In the genomic region with DNA sequence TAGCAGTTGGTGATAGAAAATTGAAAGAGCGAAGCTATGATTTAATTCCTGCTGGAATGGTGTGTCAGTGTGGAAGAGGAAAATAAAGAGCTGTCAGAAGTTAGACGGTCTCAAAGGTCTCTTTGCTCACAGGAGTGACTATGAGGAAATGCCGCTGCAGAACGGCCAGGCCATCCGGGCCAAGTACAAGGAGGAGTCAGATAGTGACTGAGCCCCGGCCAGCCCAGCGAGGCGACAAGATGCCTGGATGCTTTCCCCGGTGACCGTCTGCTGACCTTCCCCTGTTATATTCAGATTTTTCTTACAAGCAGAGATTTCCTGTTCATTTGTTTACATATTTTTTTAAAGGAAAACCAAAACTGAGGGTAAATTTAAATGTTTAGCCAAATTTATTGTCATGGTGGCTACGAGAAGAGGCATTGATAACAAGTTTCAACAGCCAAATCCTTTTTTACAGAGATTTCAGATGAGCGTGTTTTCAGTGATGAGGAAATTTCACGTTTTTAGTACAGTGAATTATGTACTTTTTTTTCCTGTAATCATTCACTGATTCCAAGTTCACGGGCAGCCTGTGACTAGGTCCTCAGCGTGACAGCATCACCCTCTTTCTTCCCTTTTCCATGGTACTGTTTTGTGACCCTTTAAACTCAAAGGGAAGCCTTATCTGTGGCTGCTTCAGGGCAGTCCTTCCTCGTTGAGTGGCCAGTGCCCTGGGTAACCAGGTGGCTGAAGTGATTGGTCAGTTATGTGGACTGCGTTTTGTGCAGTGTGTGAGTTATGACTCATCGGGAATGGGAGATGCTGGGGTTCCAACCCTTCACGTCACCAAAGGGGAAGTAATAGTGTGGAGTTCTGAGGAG, we compare ENCODE assay signal across 1 cellular context.
TF ChIP-seq lines count a peak whose summit lies in the region.

No MANE protein-coding gene starts in this region.

TF ChIP-seq in K562, 482 proteins besides CTCF, POLR2A, EP300 and RAD21 (continued from another document and continues in another):
- TF ChIP-seq, protein P1, sequence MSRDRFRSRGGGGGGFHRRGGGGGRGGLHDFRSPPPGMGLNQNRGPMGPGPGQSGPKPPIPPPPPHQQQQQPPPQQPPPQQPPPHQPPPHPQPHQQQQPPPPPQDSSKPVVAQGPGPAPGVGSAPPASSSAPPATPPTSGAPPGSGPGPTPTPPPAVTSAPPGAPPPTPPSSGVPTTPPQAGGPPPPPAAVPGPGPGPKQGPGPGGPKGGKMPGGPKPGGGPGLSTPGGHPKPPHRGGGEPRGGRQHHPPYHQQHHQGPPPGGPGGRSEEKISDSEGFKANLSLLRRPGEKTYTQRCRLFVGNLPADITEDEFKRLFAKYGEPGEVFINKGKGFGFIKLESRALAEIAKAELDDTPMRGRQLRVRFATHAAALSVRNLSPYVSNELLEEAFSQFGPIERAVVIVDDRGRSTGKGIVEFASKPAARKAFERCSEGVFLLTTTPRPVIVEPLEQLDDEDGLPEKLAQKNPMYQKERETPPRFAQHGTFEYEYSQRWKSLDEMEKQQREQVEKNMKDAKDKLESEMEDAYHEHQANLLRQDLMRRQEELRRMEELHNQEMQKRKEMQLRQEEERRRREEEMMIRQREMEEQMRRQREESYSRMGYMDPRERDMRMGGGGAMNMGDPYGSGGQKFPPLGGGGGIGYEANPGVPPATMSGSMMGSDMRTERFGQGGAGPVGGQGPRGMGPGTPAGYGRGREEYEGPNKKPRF (IDR thresholded peaks at IDR 0.05; ENCODE audit: low read depth, low read length) = no peak
- TF ChIP-seq ZNF780A (CRISPR knock-in tag; IDR thresholded peaks at IDR 0.05) = no peak
- no peak for TF ChIP-seq MYBL2 (IDR thresholded peaks at IDR 0.05; ENCODE audit: low read depth)
- TF ChIP-seq MYBL2 (CRISPR knock-in tag; IDR thresholded peaks at IDR 0.05; ENCODE audit: borderline replicate concordance) = no peak
- TF ChIP-seq MAZ (CRISPR knock-in tag; conservative IDR thresholded peaks at IDR 0.05 in 1 of 2, IDR thresholded peaks at IDR 0.05 in 1 of 2) = no peak
- peak; percentile 27; the same call in 1 of the 2 replicates for TF ChIP-seq NR2C1 (IDR thresholded peaks at IDR 0.05)
- no peak for TF ChIP-seq NR2C1 (tag; IDR thresholded peaks at IDR 0.05)
- TF ChIP-seq RCOR1 (IDR thresholded peaks at IDR 0.05; ENCODE audit: borderline replicate concordance in 1 of 2, low read depth in 2 of 2, low read length in 2 of 2) = peak in 1 of 2 experiments; percentile 96; a peak in 3 of 4 replicates
- no peak for TF ChIP-seq E2F3 (CRISPR knock-in tag; IDR thresholded peaks at IDR 0.05)
- TF ChIP-seq HNRNPUL1 (IDR thresholded peaks at IDR 0.05; ENCODE audit: low read length) = no peak
- TF ChIP-seq MCM2 (IDR thresholded peaks at IDR 0.05; ENCODE audit: low read depth) = no peak
- no peak for TF ChIP-seq ZNF316 (IDR thresholded peaks at IDR 0.05)
- TF ChIP-seq, protein P2, sequence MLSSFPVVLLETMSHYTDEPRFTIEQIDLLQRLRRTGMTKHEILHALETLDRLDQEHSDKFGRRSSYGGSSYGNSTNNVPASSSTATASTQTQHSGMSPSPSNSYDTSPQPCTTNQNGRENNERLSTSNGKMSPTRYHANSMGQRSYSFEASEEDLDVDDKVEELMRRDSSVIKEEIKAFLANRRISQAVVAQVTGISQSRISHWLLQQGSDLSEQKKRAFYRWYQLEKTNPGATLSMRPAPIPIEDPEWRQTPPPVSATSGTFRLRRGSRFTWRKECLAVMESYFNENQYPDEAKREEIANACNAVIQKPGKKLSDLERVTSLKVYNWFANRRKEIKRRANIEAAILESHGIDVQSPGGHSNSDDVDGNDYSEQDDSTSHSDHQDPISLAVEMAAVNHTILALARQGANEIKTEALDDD (IDR thresholded peaks at IDR 0.05) = peak; percentile 92
- TF ChIP-seq NUFIP1 (IDR thresholded peaks at IDR 0.05; ENCODE audit: partially characterized antibody) = no peak
- no peak for TF ChIP-seq TAF7 (tag; IDR thresholded peaks at IDR 0.05)
- TF ChIP-seq POLR2AphosphoS5 (IDR thresholded peaks at IDR 0.05; ENCODE audit: control insufficient read depth, insufficient read depth, low read depth, low read length) = peak; percentile 45; the same call in 1 of the 2 replicates
- no peak for TF ChIP-seq RAD51 (IDR thresholded peaks at IDR 0.05; ENCODE audit: borderline replicate concordance, low read depth)
- no peak for TF ChIP-seq KLF13 (tag; IDR thresholded peaks at IDR 0.05; ENCODE audit: borderline replicate concordance, low read depth)
- TF ChIP-seq, protein P3, sequence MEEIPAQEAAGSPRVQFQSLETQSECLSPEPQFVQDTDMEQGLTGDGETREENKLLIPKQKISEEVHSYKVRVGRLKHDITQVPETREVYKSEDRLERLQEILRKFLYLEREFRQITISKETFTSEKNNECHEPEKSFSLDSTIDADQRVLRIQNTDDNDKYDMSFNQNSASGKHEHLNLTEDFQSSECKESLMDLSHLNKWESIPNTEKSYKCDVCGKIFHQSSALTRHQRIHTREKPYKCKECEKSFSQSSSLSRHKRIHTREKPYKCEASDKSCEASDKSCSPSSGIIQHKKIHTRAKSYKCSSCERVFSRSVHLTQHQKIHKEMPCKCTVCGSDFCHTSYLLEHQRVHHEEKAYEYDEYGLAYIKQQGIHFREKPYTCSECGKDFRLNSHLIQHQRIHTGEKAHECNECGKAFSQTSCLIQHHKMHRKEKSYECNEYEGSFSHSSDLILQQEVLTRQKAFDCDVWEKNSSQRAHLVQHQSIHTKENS (CRISPR knock-in tag; IDR thresholded peaks at IDR 0.05) = no peak
- TF ChIP-seq HDAC3 (IDR thresholded peaks at IDR 0.05; ENCODE audit: borderline replicate concordance, partially characterized antibody) = no peak
- no peak for TF ChIP-seq GABPB2 (CRISPR knock-in tag; conservative IDR thresholded peaks at IDR 0.05)
- TF ChIP-seq TSC22D4 (tag; IDR thresholded peaks at IDR 0.05) = no peak
- peak; percentile 53 to 59 for TF ChIP-seq KDM1A (IDR thresholded peaks at IDR 0.05)
- TF ChIP-seq HDAC8 (tag; IDR thresholded peaks at IDR 0.05) = no peak
- TF ChIP-seq GTF2F1 (IDR thresholded peaks at IDR 0.05; ENCODE audit: low read depth, low read length) = no peak
- TF ChIP-seq KLF10 (CRISPR knock-in tag; IDR thresholded peaks at IDR 0.05) = no peak
- TF ChIP-seq MTA2 (IDR thresholded peaks at IDR 0.05; ENCODE audit: low read depth) = no peak
- TF ChIP-seq MCM3 (IDR thresholded peaks at IDR 0.05) = no peak
- TF ChIP-seq SNIP1 (IDR thresholded peaks at IDR 0.05; ENCODE audit: low read depth) = no peak
- peak; percentile 49; the same call in 1 of the 2 replicates for TF ChIP-seq NCOR1 (IDR thresholded peaks at IDR 0.05)
- TF ChIP-seq, protein P4, sequence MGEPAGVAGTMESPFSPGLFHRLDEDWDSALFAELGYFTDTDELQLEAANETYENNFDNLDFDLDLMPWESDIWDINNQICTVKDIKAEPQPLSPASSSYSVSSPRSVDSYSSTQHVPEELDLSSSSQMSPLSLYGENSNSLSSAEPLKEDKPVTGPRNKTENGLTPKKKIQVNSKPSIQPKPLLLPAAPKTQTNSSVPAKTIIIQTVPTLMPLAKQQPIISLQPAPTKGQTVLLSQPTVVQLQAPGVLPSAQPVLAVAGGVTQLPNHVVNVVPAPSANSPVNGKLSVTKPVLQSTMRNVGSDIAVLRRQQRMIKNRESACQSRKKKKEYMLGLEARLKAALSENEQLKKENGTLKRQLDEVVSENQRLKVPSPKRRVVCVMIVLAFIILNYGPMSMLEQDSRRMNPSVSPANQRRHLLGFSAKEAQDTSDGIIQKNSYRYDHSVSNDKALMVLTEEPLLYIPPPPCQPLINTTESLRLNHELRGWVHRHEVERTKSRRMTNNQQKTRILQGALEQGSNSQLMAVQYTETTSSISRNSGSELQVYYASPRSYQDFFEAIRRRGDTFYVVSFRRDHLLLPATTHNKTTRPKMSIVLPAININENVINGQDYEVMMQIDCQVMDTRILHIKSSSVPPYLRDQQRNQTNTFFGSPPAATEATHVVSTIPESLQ (CRISPR knock-in tag; IDR thresholded peaks at IDR 0.05) = no peak
- TF ChIP-seq, protein P5, sequence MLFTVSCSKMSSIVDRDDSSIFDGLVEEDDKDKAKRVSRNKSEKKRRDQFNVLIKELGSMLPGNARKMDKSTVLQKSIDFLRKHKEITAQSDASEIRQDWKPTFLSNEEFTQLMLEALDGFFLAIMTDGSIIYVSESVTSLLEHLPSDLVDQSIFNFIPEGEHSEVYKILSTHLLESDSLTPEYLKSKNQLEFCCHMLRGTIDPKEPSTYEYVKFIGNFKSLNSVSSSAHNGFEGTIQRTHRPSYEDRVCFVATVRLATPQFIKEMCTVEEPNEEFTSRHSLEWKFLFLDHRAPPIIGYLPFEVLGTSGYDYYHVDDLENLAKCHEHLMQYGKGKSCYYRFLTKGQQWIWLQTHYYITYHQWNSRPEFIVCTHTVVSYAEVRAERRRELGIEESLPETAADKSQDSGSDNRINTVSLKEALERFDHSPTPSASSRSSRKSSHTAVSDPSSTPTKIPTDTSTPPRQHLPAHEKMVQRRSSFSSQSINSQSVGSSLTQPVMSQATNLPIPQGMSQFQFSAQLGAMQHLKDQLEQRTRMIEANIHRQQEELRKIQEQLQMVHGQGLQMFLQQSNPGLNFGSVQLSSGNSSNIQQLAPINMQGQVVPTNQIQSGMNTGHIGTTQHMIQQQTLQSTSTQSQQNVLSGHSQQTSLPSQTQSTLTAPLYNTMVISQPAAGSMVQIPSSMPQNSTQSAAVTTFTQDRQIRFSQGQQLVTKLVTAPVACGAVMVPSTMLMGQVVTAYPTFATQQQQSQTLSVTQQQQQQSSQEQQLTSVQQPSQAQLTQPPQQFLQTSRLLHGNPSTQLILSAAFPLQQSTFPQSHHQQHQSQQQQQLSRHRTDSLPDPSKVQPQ (CRISPR knock-in tag; IDR thresholded peaks at IDR 0.05; ENCODE audit: borderline replicate concordance) = no peak
- TF ChIP-seq CEBPG (CRISPR knock-in tag; IDR thresholded peaks at IDR 0.05) = no peak
- no peak for TF ChIP-seq CEBPG (tag; conservative IDR thresholded peaks at IDR 0.05 in 1 of 2, IDR thresholded peaks at IDR 0.05 in 1 of 2)
- no peak for TF ChIP-seq NFIX (CRISPR knock-in tag; IDR thresholded peaks at IDR 0.05; ENCODE audit: low read depth)
- TF ChIP-seq ZC3H4 (CRISPR knock-in tag; IDR thresholded peaks at IDR 0.05; ENCODE audit: borderline replicate concordance) = no peak
- no peak for TF ChIP-seq ZNF699 (CRISPR knock-in tag; IDR thresholded peaks at IDR 0.05; ENCODE audit: insufficient replicate concordance)
- TF ChIP-seq SMARCE1 (IDR thresholded peaks at IDR 0.05) = peak; percentile 86
- TF ChIP-seq ZNF23 (CRISPR knock-in tag; IDR thresholded peaks at IDR 0.05) = no peak
- TF ChIP-seq ZSCAN32 (CRISPR knock-in tag; IDR thresholded peaks at IDR 0.05) = no peak
- no peak for TF ChIP-seq POU5F1 (IDR thresholded peaks at IDR 0.05; ENCODE audit: borderline replicate concordance, low read depth, low read length, partially characterized antibody)
- TF ChIP-seq, protein P6, sequence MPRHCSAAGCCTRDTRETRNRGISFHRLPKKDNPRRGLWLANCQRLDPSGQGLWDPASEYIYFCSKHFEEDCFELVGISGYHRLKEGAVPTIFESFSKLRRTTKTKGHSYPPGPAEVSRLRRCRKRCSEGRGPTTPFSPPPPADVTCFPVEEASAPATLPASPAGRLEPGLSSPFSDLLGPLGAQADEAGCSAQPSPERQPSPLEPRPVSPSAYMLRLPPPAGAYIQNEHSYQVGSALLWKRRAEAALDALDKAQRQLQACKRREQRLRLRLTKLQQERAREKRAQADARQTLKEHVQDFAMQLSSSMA (CRISPR knock-in tag; IDR thresholded peaks at IDR 0.05) = no peak
- TF ChIP-seq, protein P7, sequence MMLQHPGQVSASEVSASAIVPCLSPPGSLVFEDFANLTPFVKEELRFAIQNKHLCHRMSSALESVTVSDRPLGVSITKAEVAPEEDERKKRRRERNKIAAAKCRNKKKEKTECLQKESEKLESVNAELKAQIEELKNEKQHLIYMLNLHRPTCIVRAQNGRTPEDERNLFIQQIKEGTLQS (IDR thresholded peaks at IDR 0.05) = peak; percentile 98
- TF ChIP-seq, protein P7 (CRISPR knock-in tag; conservative IDR thresholded peaks at IDR 0.05) = peak; percentile 93
- no peak for TF ChIP-seq EZH2 (IDR thresholded peaks at IDR 0.05; ENCODE audit: borderline replicate concordance, low read depth, low read length)
- no peak for TF ChIP-seq POLR2G (IDR thresholded peaks at IDR 0.05; ENCODE audit: low read depth, low read length)
- TF ChIP-seq, protein P8, sequence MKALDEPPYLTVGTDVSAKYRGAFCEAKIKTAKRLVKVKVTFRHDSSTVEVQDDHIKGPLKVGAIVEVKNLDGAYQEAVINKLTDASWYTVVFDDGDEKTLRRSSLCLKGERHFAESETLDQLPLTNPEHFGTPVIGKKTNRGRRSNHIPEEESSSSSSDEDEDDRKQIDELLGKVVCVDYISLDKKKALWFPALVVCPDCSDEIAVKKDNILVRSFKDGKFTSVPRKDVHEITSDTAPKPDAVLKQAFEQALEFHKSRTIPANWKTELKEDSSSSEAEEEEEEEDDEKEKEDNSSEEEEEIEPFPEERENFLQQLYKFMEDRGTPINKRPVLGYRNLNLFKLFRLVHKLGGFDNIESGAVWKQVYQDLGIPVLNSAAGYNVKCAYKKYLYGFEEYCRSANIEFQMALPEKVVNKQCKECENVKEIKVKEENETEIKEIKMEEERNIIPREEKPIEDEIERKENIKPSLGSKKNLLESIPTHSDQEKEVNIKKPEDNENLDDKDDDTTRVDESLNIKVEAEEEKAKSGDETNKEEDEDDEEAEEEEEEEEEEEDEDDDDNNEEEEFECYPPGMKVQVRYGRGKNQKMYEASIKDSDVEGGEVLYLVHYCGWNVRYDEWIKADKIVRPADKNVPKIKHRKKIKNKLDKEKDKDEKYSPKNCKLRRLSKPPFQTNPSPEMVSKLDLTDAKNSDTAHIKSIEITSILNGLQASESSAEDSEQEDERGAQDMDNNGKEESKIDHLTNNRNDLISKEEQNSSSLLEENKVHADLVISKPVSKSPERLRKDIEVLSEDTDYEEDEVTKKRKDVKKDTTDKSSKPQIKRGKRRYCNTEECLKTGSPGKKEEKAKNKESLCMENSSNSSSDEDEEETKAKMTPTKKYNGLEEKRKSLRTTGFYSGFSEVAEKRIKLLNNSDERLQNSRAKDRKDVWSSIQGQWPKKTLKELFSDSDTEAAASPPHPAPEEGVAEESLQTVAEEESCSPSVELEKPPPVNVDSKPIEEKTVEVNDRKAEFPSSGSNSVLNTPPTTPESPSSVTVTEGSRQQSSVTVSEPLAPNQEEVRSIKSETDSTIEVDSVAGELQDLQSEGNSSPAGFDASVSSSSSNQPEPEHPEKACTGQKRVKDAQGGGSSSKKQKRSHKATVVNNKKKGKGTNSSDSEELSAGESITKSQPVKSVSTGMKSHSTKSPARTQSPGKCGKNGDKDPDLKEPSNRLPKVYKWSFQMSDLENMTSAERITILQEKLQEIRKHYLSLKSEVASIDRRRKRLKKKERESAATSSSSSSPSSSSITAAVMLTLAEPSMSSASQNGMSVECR (CRISPR knock-in tag; IDR thresholded peaks at IDR 0.05) = peak; percentile 67
- no peak for TF ChIP-seq GTF2A2 (tag; IDR thresholded peaks at IDR 0.05)
